In the genomic region with DNA sequence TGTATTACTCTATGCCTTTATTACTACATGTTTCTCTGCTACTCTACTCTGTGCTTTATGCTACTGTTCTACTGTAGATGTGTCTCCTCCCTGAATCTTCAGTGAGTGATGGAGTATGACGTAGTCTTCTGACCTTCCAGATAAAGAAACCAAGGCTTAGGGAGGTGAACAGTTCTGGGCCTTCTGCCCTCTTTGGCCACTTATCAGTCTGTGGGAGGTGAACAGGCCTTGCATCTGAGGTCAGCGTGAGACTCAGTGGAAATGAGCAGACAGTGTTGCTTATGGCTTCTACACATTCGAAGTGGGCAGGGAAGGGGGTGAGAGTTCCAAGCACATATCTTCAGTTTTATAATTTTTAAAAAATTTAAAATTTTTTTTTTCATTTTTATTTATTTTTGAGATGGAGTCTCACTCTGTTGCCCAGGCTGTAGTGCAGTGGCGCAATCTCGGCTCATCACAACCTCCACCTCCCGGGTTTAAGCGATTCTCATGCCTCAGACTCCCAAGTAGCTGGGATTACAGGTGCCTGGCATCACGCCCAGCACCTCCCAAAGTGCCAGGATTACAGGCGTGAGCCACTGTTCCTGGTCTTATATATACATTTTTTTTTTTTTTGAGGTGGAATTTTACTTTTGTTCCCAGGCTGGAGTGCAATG, we compare ENCODE assay signal across 1 cellular context.
TF ChIP-seq lines count a peak whose summit lies in the region.

No MANE protein-coding gene starts in this region.

TF ChIP-seq in K562, 482 proteins besides CTCF, POLR2A, EP300 and RAD21 (continued from another document and continues in another):
- TF ChIP-seq, protein P1, sequence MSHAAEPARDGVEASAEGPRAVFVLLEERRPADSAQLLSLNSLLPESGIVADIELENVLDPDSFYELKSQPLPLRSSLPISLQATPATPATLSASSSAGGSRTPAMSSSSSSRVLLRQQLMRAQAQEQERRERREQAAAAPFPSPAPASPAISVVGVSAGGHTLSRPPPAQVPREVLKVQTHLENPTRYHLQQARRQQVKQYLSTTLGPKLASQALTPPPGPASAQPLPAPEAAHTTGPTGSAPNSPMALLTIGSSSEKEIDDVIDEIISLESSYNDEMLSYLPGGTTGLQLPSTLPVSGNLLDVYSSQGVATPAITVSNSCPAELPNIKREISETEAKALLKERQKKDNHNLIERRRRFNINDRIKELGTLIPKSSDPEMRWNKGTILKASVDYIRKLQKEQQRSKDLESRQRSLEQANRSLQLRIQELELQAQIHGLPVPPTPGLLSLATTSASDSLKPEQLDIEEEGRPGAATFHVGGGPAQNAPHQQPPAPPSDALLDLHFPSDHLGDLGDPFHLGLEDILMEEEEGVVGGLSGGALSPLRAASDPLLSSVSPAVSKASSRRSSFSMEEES (CRISPR knock-in tag; IDR thresholded peaks at IDR 0.05) = no peak
- peak in 1 of 2 experiments; percentile 84; a peak in 2 of 4 replicates for TF ChIP-seq ZMIZ1 (IDR thresholded peaks at IDR 0.05; ENCODE audit: low read depth in 2 of 2, low read length in 2 of 2)
- no peak for TF ChIP-seq GABPB1 (CRISPR knock-in tag; IDR thresholded peaks at IDR 0.05)
- no peak for TF ChIP-seq RBM14 (IDR thresholded peaks at IDR 0.05; ENCODE audit: borderline replicate concordance, insufficient read depth, low read depth, low read length)
- no peak for TF ChIP-seq ZNF224 (CRISPR knock-in tag; IDR thresholded peaks at IDR 0.05)
- peak; percentile 77; the same call in 1 of the 2 replicates for TF ChIP-seq ESRRA (IDR thresholded peaks at IDR 0.05; ENCODE audit: borderline replicate concordance, low read depth)
- TF ChIP-seq, protein P2, sequence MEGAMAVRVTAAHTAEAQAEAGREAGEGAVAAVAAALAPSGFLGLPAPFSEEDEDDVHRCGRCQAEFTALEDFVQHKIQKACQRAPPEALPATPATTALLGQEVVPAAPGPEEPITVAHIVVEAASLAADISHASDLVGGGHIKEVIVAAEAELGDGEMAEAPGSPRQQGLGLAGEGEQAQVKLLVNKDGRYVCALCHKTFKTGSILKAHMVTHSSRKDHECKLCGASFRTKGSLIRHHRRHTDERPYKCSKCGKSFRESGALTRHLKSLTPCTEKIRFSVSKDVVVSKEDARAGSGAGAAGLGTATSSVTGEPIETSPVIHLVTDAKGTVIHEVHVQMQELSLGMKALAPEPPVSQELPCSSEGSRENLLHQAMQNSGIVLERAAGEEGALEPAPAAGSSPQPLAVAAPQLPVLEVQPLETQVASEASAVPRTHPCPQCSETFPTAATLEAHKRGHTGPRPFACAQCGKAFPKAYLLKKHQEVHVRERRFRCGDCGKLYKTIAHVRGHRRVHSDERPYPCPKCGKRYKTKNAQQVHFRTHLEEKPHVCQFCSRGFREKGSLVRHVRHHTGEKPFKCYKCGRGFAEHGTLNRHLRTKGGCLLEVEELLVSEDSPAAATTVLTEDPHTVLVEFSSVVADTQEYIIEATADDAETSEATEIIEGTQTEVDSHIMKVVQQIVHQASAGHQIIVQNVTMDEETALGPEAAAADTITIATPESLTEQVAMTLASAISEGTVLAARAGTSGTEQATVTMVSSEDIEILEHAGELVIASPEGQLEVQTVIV (CRISPR knock-in tag; IDR thresholded peaks at IDR 0.05; ENCODE audit: borderline replicate concordance) = no peak
- no peak for TF ChIP-seq ZNF778 (CRISPR knock-in tag; IDR thresholded peaks at IDR 0.05)
- no peak for TF ChIP-seq GTF2E2 (tag; IDR thresholded peaks at IDR 0.05)
- no peak for TF ChIP-seq GABPB2 (CRISPR knock-in tag; conservative IDR thresholded peaks at IDR 0.05)
- no peak for TF ChIP-seq PPARD (CRISPR knock-in tag; IDR thresholded peaks at IDR 0.05)
- no peak for TF ChIP-seq ZBED1 (IDR thresholded peaks at IDR 0.05)
- TF ChIP-seq, protein P3, sequence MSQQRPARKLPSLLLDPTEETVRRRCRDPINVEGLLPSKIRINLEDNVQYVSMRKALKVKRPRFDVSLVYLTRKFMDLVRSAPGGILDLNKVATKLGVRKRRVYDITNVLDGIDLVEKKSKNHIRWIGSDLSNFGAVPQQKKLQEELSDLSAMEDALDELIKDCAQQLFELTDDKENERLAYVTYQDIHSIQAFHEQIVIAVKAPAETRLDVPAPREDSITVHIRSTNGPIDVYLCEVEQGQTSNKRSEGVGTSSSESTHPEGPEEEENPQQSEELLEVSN (IDR thresholded peaks at IDR 0.05; ENCODE audit: borderline replicate concordance in 1 of 2, extremely low read depth in 1 of 2, insufficient read depth in 1 of 2, insufficient read length in 1 of 2, low read depth in 1 of 2, low read length in 1 of 2, poor library complexity in 1 of 2, severe bottlenecking in 1 of 2) = peak in 1 of 2 experiments; percentile 22
- TF ChIP-seq ELF4 (CRISPR knock-in tag; IDR thresholded peaks at IDR 0.05) = 0 out of 2 replicates have a peak, but pooled peaks have one; percentile 40
- TF ChIP-seq NCOA1 (IDR thresholded peaks at IDR 0.05; ENCODE audit: low read depth) = peak; percentile 77; the same call in 1 of the 2 replicates
- no peak for TF ChIP-seq RBM22 (IDR thresholded peaks at IDR 0.05; ENCODE audit: low read depth, low read length, poor library complexity, severe bottlenecking)
- TF ChIP-seq, protein P4, sequence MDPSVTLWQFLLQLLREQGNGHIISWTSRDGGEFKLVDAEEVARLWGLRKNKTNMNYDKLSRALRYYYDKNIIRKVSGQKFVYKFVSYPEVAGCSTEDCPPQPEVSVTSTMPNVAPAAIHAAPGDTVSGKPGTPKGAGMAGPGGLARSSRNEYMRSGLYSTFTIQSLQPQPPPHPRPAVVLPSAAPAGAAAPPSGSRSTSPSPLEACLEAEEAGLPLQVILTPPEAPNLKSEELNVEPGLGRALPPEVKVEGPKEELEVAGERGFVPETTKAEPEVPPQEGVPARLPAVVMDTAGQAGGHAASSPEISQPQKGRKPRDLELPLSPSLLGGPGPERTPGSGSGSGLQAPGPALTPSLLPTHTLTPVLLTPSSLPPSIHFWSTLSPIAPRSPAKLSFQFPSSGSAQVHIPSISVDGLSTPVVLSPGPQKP (CRISPR knock-in tag; IDR thresholded peaks at IDR 0.05) = no peak
- TF ChIP-seq ZNF263 (CRISPR knock-in tag; IDR thresholded peaks at IDR 0.05; ENCODE audit: borderline replicate concordance) = no peak
- TF ChIP-seq ZKSCAN3 (CRISPR knock-in tag; IDR thresholded peaks at IDR 0.05) = no peak
- TF ChIP-seq CEBPG (CRISPR knock-in tag; IDR thresholded peaks at IDR 0.05) = no peak; the same call in 1 of the 2 replicates
- TF ChIP-seq CEBPG (tag; conservative IDR thresholded peaks at IDR 0.05 in 1 of 2, IDR thresholded peaks at IDR 0.05 in 1 of 2) = peak; percentile 20 to 45; a peak in 2 of 4 replicates
- no peak for TF ChIP-seq CTCFL (IDR thresholded peaks at IDR 0.05; ENCODE audit: borderline replicate concordance, insufficient read depth, low read depth, low read length, poor library complexity, severe bottlenecking)
- no peak for TF ChIP-seq FOS (IDR thresholded peaks at IDR 0.05; ENCODE audit: extremely low read depth, insufficient read length)
- TF ChIP-seq RAD51 (IDR thresholded peaks at IDR 0.05; ENCODE audit: borderline replicate concordance, low read depth) = peak; percentile 26; the same call in 1 of the 2 replicates
- peak; percentile 17; the same call in 1 of the 2 replicates for TF ChIP-seq RB1 (IDR thresholded peaks at IDR 0.05; ENCODE audit: low read depth)
- no peak for TF ChIP-seq PHF8 (IDR thresholded peaks at IDR 0.05; ENCODE audit: borderline replicate concordance, low read length)
- TF ChIP-seq ZNF324 (CRISPR knock-in tag; IDR thresholded peaks at IDR 0.05) = no peak
- TF ChIP-seq, protein P5, sequence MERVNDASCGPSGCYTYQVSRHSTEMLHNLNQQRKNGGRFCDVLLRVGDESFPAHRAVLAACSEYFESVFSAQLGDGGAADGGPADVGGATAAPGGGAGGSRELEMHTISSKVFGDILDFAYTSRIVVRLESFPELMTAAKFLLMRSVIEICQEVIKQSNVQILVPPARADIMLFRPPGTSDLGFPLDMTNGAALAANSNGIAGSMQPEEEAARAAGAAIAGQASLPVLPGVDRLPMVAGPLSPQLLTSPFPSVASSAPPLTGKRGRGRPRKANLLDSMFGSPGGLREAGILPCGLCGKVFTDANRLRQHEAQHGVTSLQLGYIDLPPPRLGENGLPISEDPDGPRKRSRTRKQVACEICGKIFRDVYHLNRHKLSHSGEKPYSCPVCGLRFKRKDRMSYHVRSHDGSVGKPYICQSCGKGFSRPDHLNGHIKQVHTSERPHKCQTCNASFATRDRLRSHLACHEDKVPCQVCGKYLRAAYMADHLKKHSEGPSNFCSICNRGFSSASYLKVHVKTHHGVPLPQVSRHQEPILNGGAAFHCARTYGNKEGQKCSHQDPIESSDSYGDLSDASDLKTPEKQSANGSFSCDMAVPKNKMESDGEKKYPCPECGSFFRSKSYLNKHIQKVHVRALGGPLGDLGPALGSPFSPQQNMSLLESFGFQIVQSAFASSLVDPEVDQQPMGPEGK (CRISPR knock-in tag; IDR thresholded peaks at IDR 0.05; ENCODE audit: borderline replicate concordance) = no peak
- peak; percentile 74 for TF ChIP-seq CEBPB (tag; IDR thresholded peaks at IDR 0.05)
- TF ChIP-seq ZNF23 (CRISPR knock-in tag; IDR thresholded peaks at IDR 0.05) = no peak
- peak; percentile 86; the same call in 1 of the 2 replicates for TF ChIP-seq CC2D1A (IDR thresholded peaks at IDR 0.05)
- TF ChIP-seq POLR2B (IDR thresholded peaks at IDR 0.05; ENCODE audit: low read depth, partially characterized antibody) = no peak
- no peak for TF ChIP-seq FOXJ3 (CRISPR knock-in tag; IDR thresholded peaks at IDR 0.05)
- TF ChIP-seq MCM2 (IDR thresholded peaks at IDR 0.05; ENCODE audit: low read depth) = no peak
- TF ChIP-seq HDAC6 (IDR thresholded peaks at IDR 0.05; ENCODE audit: low read depth, low read length) = no peak
- TF ChIP-seq KAT7 (CRISPR knock-in tag; IDR thresholded peaks at IDR 0.05; ENCODE audit: borderline replicate concordance) = no peak
- TF ChIP-seq ZNF75A (CRISPR knock-in tag; IDR thresholded peaks at IDR 0.05) = no peak
- no peak for TF ChIP-seq TGIF2 (CRISPR knock-in tag; IDR thresholded peaks at IDR 0.05)
- no peak for TF ChIP-seq XRCC5 (IDR thresholded peaks at IDR 0.05; ENCODE audit: low read depth, low read length)
- TF ChIP-seq NELFE (IDR thresholded peaks at IDR 0.05; ENCODE audit: insufficient read depth, insufficient read length) = no peak
- no peak for TF ChIP-seq DLX4 (CRISPR knock-in tag; IDR thresholded peaks at IDR 0.05)
- no peak for TF ChIP-seq HBP1 (CRISPR knock-in tag; IDR thresholded peaks at IDR 0.05)
- TF ChIP-seq ZNF561 (CRISPR knock-in tag; conservative IDR thresholded peaks at IDR 0.05) = no peak
- TF ChIP-seq TEAD2 (tag; IDR thresholded peaks at IDR 0.05) = no peak
